14 cellular contexts compared by ENCODE assay signal in the genomic region with DNA sequence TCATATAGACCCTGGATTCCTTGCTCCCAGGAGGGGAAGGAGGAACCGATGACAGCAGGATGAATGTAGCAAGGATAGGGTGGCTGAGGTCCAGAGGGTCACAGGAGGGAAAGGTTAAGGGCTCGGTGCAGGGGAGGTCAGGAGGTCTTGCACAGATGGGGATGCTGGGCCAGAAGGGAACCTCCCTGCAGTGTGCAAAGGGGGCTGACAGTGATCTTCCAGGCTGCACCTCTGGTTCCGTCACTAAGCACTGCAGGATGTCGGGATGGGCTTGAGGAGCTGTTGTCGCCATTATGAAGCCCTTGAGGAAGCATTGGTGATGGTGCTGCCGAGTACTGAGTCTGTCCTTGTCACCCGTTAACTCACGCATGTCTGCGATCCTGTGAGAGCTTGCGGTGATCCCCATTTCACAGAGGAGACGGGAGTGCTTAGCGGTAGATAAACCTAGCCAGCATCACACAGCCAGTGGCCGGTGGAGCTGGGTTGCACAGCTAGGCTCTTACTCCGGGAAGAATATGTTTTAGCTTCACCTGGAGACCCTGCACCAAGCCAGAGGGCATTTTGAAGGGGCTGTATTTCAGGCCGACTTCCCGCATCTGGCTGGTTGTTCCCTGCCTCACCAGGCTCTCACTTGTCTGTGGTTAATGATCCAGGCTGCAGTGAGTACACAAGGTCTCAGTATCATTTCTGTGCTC.
DNase-seq lines count a peak whose midpoint lies in the region; ATAC-seq lines count a peak whose summit lies in the region.
"Had no signal": no experiment of that assay in that cellular context is flagged by ENCODE, and none has a peak within 500 bp of the region (broad histone marks: within the 10 kb centered on the region; RNA-seq: fewer than 3 reads in every experiment).

No MANE protein-coding gene starts in this region.

- H3K79me1 ChIP-seq in mesenchymal stem cell (replicated peaks; ENCODE audit: low read length, poor library complexity, severe bottlenecking): peaks cover 14% of the 10 kb centered on the region

- WGBS in mesenchymal stem cell: 85% methylated on average over 16 of the region's 16 CpGs

- no peak overlapping the region for H2AK5ac ChIP-seq in mesenchymal stem cell (ENCODE audit: low read length, severe bottlenecking)

- no peak overlapping the region for H2BK120ac ChIP-seq in mesenchymal stem cell (ENCODE audit: low read depth, low read length)

- H3K27me3 Mint-ChIP-seq in activated T-helper 2 cell treated with anti-CD3 and anti-CD28 coated beads, Interferon-gamma antibody, Interleukin-2, Interleukin-4, amounts not matched to agents 10 μg/mL and 5 μg/mL and 100 μg/mL, durations not matched to agents 14 hours and 24 hours and 36 hours (ENCODE audit: low read depth): no peaks in the 10 kb centered on the region
- no peaks in the 10 kb centered on the region for H3K27me3 Mint-ChIP-seq in activated CD8-positive, alpha-beta memory T cell treated with anti-CD3 and anti-CD28 coated beads, Interleukin-2, amount 10 ng/mL, durations not matched to agents 7 days and 5 days

- H2AFZ ChIP-seq in mesenchymal stem cell (ENCODE audit: low read depth, low read length): no peak overlapping the region

- H2BK5ac ChIP-seq in mesenchymal stem cell (ENCODE audit: low read depth, low read length, poor library complexity, severe bottlenecking): no peak overlapping the region

- no peak overlapping the region for H4K8ac ChIP-seq in mesenchymal stem cell (ENCODE audit: low read length)

- no peaks in the 10 kb centered on the region for H3K9me3 Mint-ChIP-seq in stimulated activated effector memory CD8-positive, alpha-beta T cell treated with anti-CD3 and anti-CD28 coated beads, Interleukin-12 subunit alpha, Interleukin-12 subunit beta, amount 100 ng/mL, for 72 hours
- H3K9me3 Mint-ChIP-seq in activated T-helper 2 cell treated with anti-CD3 and anti-CD28 coated beads, Interferon-gamma antibody, Interleukin-2, Interleukin-4, amounts not matched to agents 10 μg/mL and 5 μg/mL and 100 μg/mL, durations not matched to agents 14 hours and 24 hours and 36 hours: no peaks in the 10 kb centered on the region
- no peaks in the 10 kb centered on the region for H3K9me3 Mint-ChIP-seq in activated CD8-positive, alpha-beta memory T cell treated with anti-CD3 and anti-CD28 coated beads, Interleukin-2, amount 10 ng/mL, durations not matched to agents 7 days and 5 days (ENCODE audit: low read depth)
- H3K9me3 Mint-ChIP-seq: activated T-cell treated with anti-CD3 and anti-CD28 coated beads, Interleukin-2, amount 50 U/mL, for 72 hours had no signal

- intact Hi-C loops in activated T-helper 2 cell treated with anti-CD3 and anti-CD28 coated beads, Interferon-gamma antibody, Interleukin-2, Interleukin-4, amounts not matched to agents 10 μg/mL and 5 μg/mL and 100 μg/mL, durations not matched to agents 14 hours and 24 hours and 36 hours (cut with micrococcal nuclease): loop anchor here (10.0 kb wide), 1 partner anchor 1358 kb away; no protein-coding TSS in a partner anchor

- peak overlapping the region; percentile 84 for H3K9ac ChIP-seq in mesenchymal stem cell (ENCODE audit: low read length)

- DNase-seq in NCI-H526 (lab: John Stamatoyannopoulos, UW) (peak; percentile 26 to 76), mesenchymal stem cell (no peak)
- DNase-seq in stimulated activated effector memory CD8-positive, alpha-beta T cell treated with anti-CD3 and anti-CD28 coated beads, Interleukin-12 subunit alpha, Interleukin-12 subunit beta, amount 100 ng/mL, for 72 hours (ENCODE audit: low spot score in 2 of 2): no peak
- DNase-seq in activated T-helper 2 cell treated with anti-CD3 and anti-CD28 coated beads, Interferon-gamma antibody, Interleukin-2, Interleukin-4, amounts not matched to agents 10 μg/mL and 5 μg/mL and 100 μg/mL, durations not matched to agents 14 hours and 24 hours and 36 hours (ENCODE audit: low spot score): no peak
- no peak for DNase-seq in activated CD8-positive, alpha-beta memory T cell treated with anti-CD3 and anti-CD28 coated beads, Interleukin-2, amount 10 ng/mL, durations not matched to agents 7 days and 5 days
- DNase-seq: activated CD4-positive, alpha-beta T cell treated with anti-CD3 and anti-CD28 coated beads, Interleukin-2, amount 50 U/mL, for 4 hours; activated T-cell treated with anti-CD3 and anti-CD28 coated beads, Interleukin-2, amount 50 U/mL, for 72 hours; NCI-H2107; stimulated activated CD8-positive, alpha-beta memory T cell treated with anti-CD3 and anti-CD28 coated beads, Interleukin-4, amount 100 ng/mL, for 48 hours had no signal

- peak overlapping the region; percentile 2 for H4K91ac ChIP-seq in mesenchymal stem cell (ENCODE audit: low read length)

- H3K27ac Mint-ChIP-seq in stimulated activated effector memory CD8-positive, alpha-beta T cell treated with anti-CD3 and anti-CD28 coated beads, Interleukin-12 subunit alpha, Interleukin-12 subunit beta, amount 100 ng/mL, for 72 hours: peak overlapping the region; percentile 26
- H3K27ac Mint-ChIP-seq in activated T-helper 2 cell treated with anti-CD3 and anti-CD28 coated beads, Interferon-gamma antibody, Interleukin-2, Interleukin-4, amounts not matched to agents 10 μg/mL and 5 μg/mL and 100 μg/mL, durations not matched to agents 14 hours and 24 hours and 36 hours: no peak overlapping the region
- H3K27ac Mint-ChIP-seq in activated CD8-positive, alpha-beta memory T cell treated with anti-CD3 and anti-CD28 coated beads, Interleukin-2, amount 10 ng/mL, durations not matched to agents 7 days and 5 days: no peak overlapping the region
- H3K27ac Mint-ChIP-seq: activated T-cell treated with anti-CD3 and anti-CD28 coated beads, Interleukin-2, amount 50 U/mL, for 72 hours had no signal

- H3K14ac ChIP-seq in mesenchymal stem cell (ENCODE audit: low read length in 2 of 2): peak overlapping the region in 1 of 2 experiments; percentile 50

- H3K36me3 Mint-ChIP-seq in stimulated activated effector memory CD8-positive, alpha-beta T cell treated with anti-CD3 and anti-CD28 coated beads, Interleukin-12 subunit alpha, Interleukin-12 subunit beta, amount 100 ng/mL, for 72 hours: no peaks in the 10 kb centered on the region
- H3K36me3 Mint-ChIP-seq in activated T-helper 2 cell treated with anti-CD3 and anti-CD28 coated beads, Interferon-gamma antibody, Interleukin-2, Interleukin-4, amounts not matched to agents 10 μg/mL and 5 μg/mL and 100 μg/mL, durations not matched to agents 14 hours and 24 hours and 36 hours (ENCODE audit: low read depth): no peaks in the 10 kb centered on the region
- no peaks in the 10 kb centered on the region for H3K36me3 Mint-ChIP-seq in activated CD8-positive, alpha-beta memory T cell treated with anti-CD3 and anti-CD28 coated beads, Interleukin-2, amount 10 ng/mL, durations not matched to agents 7 days and 5 days

- H3K18ac ChIP-seq in mesenchymal stem cell (ENCODE audit: low read depth in 1 of 2, low read length in 2 of 2): peak overlapping the region in 1 of 2 experiments; percentile 15

- peaks cover 17 to 28% of the 10 kb centered on the region in 2 experiments for H3K36me3 ChIP-seq in mesenchymal stem cell (ENCODE audit: control insufficient read depth in 1 of 2, insufficient read depth in 2 of 2, low read depth in 1 of 2, low read length in 2 of 2)

- no peak overlapping the region for H3K4me3 Mint-ChIP-seq in stimulated activated effector memory CD8-positive, alpha-beta T cell treated with anti-CD3 and anti-CD28 coated beads, Interleukin-12 subunit alpha, Interleukin-12 subunit beta, amount 100 ng/mL, for 72 hours
- H3K4me3 Mint-ChIP-seq in activated T-helper 2 cell treated with anti-CD3 and anti-CD28 coated beads, Interferon-gamma antibody, Interleukin-2, Interleukin-4, amounts not matched to agents 10 μg/mL and 5 μg/mL and 100 μg/mL, durations not matched to agents 14 hours and 24 hours and 36 hours (ENCODE audit: low read depth): no peak overlapping the region
- no peak overlapping the region for H3K4me3 Mint-ChIP-seq in activated CD8-positive, alpha-beta memory T cell treated with anti-CD3 and anti-CD28 coated beads, Interleukin-2, amount 10 ng/mL, durations not matched to agents 7 days and 5 days
- H3K4me3 Mint-ChIP-seq: activated T-cell treated with anti-CD3 and anti-CD28 coated beads, Interleukin-2, amount 50 U/mL, for 72 hours; CD14-positive monocyte had no signal

- H3K23ac ChIP-seq in mesenchymal stem cell (ENCODE audit: low read length in 2 of 2): no peak overlapping the region

- no peak overlapping the region for H3K4me3 ChIP-seq in mesenchymal stem cell (ENCODE audit: insufficient read depth in 1 of 2, low read depth in 1 of 2, low read length in 2 of 2)
- H3K4me3 ChIP-seq: GM12878 had no signal

- H3K4ac ChIP-seq in mesenchymal stem cell (ENCODE audit: low read depth in 1 of 2, low read length in 2 of 2): peak overlapping the region in 1 of 2 experiments; percentile 54

- peak overlapping the region; percentile 34 for H3K27ac ChIP-seq in cingulate gyrus (ENCODE audit: low read depth, low read length)
- no peak overlapping the region for H3K27ac ChIP-seq in mesenchymal stem cell (ENCODE audit: low read length, poor library complexity, severe bottlenecking)

- H3K4me1 Mint-ChIP-seq in stimulated activated effector memory CD8-positive, alpha-beta T cell treated with anti-CD3 and anti-CD28 coated beads, Interleukin-12 subunit alpha, Interleukin-12 subunit beta, amount 100 ng/mL, for 72 hours: peaks cover 12% of the 10 kb centered on the region
- H3K4me1 Mint-ChIP-seq in activated T-helper 2 cell treated with anti-CD3 and anti-CD28 coated beads, Interferon-gamma antibody, Interleukin-2, Interleukin-4, amounts not matched to agents 10 μg/mL and 5 μg/mL and 100 μg/mL, durations not matched to agents 14 hours and 24 hours and 36 hours (ENCODE audit: low read depth): peaks cover 5% of the 10 kb centered on the region
- peaks cover 4% of the 10 kb centered on the region for H3K4me1 Mint-ChIP-seq in activated CD8-positive, alpha-beta memory T cell treated with anti-CD3 and anti-CD28 coated beads, Interleukin-2, amount 10 ng/mL, durations not matched to agents 7 days and 5 days

- H3K9me3 ChIP-seq in mesenchymal stem cell (ENCODE audit: control insufficient read depth, low read length): no peaks in the 10 kb centered on the region

- no peak overlapping the region for H3K4me2 ChIP-seq in mesenchymal stem cell (ENCODE audit: low read length, poor library complexity, severe bottlenecking)

- CTCF ChIA-PET in activated CD8-positive, alpha-beta memory T cell treated with anti-CD3 and anti-CD28 coated beads, Interleukin-2, amount 10 ng/mL, durations not matched to agents 7 days and 5 days (lab: Charles Lee): interaction anchor here (1.4 to 2.9 kb wide), 2 partner anchors 11 to 701 kb away, joined by 3 to 25 read pairs; no protein-coding TSS in a partner anchor

- ATAC-seq in stimulated activated effector memory CD8-positive, alpha-beta T cell treated with anti-CD3 and anti-CD28 coated beads, Interleukin-12 subunit alpha, Interleukin-12 subunit beta, amount 100 ng/mL, for 72 hours: no peak
- no peak for ATAC-seq in GM19035 (IDR thresholded peaks at IDR 0.05; ENCODE audit: unreplicated experiment)
- ATAC-seq in GM21786 (IDR thresholded peaks at IDR 0.05; ENCODE audit: unreplicated experiment): no peak
- ATAC-seq in activated CD8-positive, alpha-beta memory T cell treated with anti-CD3 and anti-CD28 coated beads, Interleukin-2, amount 10 ng/mL, durations not matched to agents 7 days and 5 days: no peak
- ATAC-seq: activated T-cell treated with anti-CD3 and anti-CD28 coated beads, Interleukin-2, amount 50 U/mL, for 72 hours; GM12878 had no signal

- peak overlapping the region; percentile 7 to 59 for H2BK12ac ChIP-seq in mesenchymal stem cell (ENCODE audit: low read length in 2 of 2)

- peaks cover 12% of the 10 kb centered on the region for H3K4me1 ChIP-seq in mesenchymal stem cell (ENCODE audit: control insufficient read depth, insufficient read depth, low read depth, low read length)

- H2BK15ac ChIP-seq in mesenchymal stem cell (ENCODE audit: low read depth, poor library complexity, severe bottlenecking): peak overlapping the region; percentile 45

- no peaks in the 10 kb centered on the region for H3K27me3 ChIP-seq in mesenchymal stem cell (ENCODE audit: control insufficient read depth in 1 of 2, insufficient read depth in 1 of 2, low read length in 2 of 2)

Comparison
In these comparisons a context has a peak if more than half of its experiments do, and no peak if none do; other contexts are left out.
1. DNase-seq: peak in NCI-H526 (2 of 2); none in mesenchymal stem cell (single experiment), stimulated activated effector memory CD8-positive, alpha-beta T cell treated with anti-CD3 and anti-CD28 coated beads, Interleukin-12 subunit alpha, Interleukin-12 subunit beta, amount 100 ng/mL, for 72 hours (0 of 2), activated T-helper 2 cell treated with anti-CD3 and anti-CD28 coated beads, Interferon-gamma antibody, Interleukin-2, Interleukin-4, amounts not matched to agents 10 μg/mL and 5 μg/mL and 100 μg/mL, durations not matched to agents 14 hours and 24 hours and 36 hours (single experiment) and activated CD8-positive, alpha-beta memory T cell treated with anti-CD3 and anti-CD28 coated beads, Interleukin-2, amount 10 ng/mL, durations not matched to agents 7 days and 5 days (single experiment).